20 cellular contexts compared by ENCODE assay signal in genomic region chr3:149080011-149080698, GRCh38. TPM values are rescaled to one million over a fixed set of nuclear protein-coding genes. Genes with fewer than 3 reads are reported as not detected.
DNase-seq lines count a peak whose midpoint lies in the region; TF ChIP-seq lines count a peak whose summit lies in the region.
"Had no signal": no experiment of that assay in that cellular context is flagged by ENCODE, and none has a peak within 500 bp of the region (broad histone marks: within the 10 kb centered on the region; RNA-seq: fewer than 3 reads in every experiment).

No MANE protein-coding gene starts in this region.

- DNase-seq in GM23248 = peak; percentile 62
- peak; percentile 20 for DNase-seq in brain microvascular endothelial cell
- DNase-seq in iris pigment epithelial cell (ENCODE audit: low read depth) = peak; percentile 55
- DNase-seq in NCI-H1105 treated with DMSO at 0.1 percent for 48 hours (lab: John Stamatoyannopoulos, UW) = no peak
- no peak for DNase-seq in cortex of kidney (lab: John Stamatoyannopoulos, UW)
- DNase-seq in 8988T = no peak
- DNase-seq in effector CD8-positive, alpha-beta T cell (lab: John Stamatoyannopoulos, UW) = no peak
- DNase-seq: activated B cell treated with CpG ODN at 0.5 μM for 24 hours; activated naive CD4-positive, alpha-beta T cell treated with anti-CD3 and anti-CD28 coated beads, Interleukin-2, amount 50 U/mL, for 16 hours; activated T-cell treated with anti-CD3 and anti-CD28 coated beads, Interleukin-2, amount 50 U/mL, for 48 hours; CD4-positive, alpha-beta memory T cell; DMS53; left cardiac atrium; NCI-H146; NCI-H2171 treated with DMSO at 0.1 percent for 48 hours; SJCRH30 had no signal

- H3K36me3 ChIP-seq in ACC112 (ENCODE audit: insufficient read depth, low read length) = peaks cover 21% of the 10 kb centered on the region
- peaks cover 4% of the 10 kb centered on the region for H3K36me3 ChIP-seq in GM23248 (ENCODE audit: low read depth)
- H3K36me3 ChIP-seq in brain microvascular endothelial cell (replicated peaks) = no peaks in the 10 kb centered on the region
- H3K36me3 ChIP-seq: suprapubic skin had no signal

- peaks cover 4% of the 10 kb centered on the region; the same call in 1 of the 2 replicates for H3F3A ChIP-seq in GM23248 (ENCODE audit: insufficient read depth)

- H3K27me3 ChIP-seq in ACC112 (ENCODE audit: insufficient read depth, low read length) (no peaks in the 10 kb centered on the region), GM23248 (replicated peaks; ENCODE audit: insufficient read depth) (no peaks in the 10 kb centered on the region), brain microvascular endothelial cell (replicated peaks) (no peaks in the 10 kb centered on the region)
- H3K27me3 ChIP-seq: gastroesophageal sphincter, SJCRH30, suprapubic skin had no signal

- H2AFZ ChIP-seq in ACC112 (ENCODE audit: low read length, unreplicated experiment) (no peak overlapping the region), GM23248 (no peak overlapping the region)
- H2AFZ ChIP-seq: GM23338 had no signal

- peak overlapping the region; percentile 50 for H3K4me2 ChIP-seq in GM23248 (ENCODE audit: unreplicated experiment)
- H3K4me2 ChIP-seq: GM23338 had no signal

- no peaks in the 10 kb centered on the region for H3K9me2 ChIP-seq in GM23248 (ENCODE audit: insufficient read depth)

- H3K9me3 ChIP-seq in GM23248 (ENCODE audit: low read depth) = no peaks in the 10 kb centered on the region
- H3K9me3 ChIP-seq: gastroesophageal sphincter, SJCRH30, suprapubic skin had no signal

- peak overlapping the region; percentile 52 for H3K4me3 ChIP-seq in ACC112 (ENCODE audit: low read depth, low read length)
- H3K4me3 ChIP-seq in GM23248 = no peak overlapping the region
- no peak overlapping the region for H3K4me3 ChIP-seq in brain microvascular endothelial cell (ENCODE audit: low read depth, low read length)
- H3K4me3 ChIP-seq: gastroesophageal sphincter, GM23338, SJCRH30, suprapubic skin had no signal

- H3K4me1 ChIP-seq in ACC112 (ENCODE audit: control insufficient read depth, insufficient read depth, low read length, unreplicated experiment) = peaks cover 23% of the 10 kb centered on the region
- peaks cover 19% of the 10 kb centered on the region for H3K4me1 ChIP-seq in GM23248 (ENCODE audit: insufficient read depth)

- WGBS in GM23248 (ENCODE audit: low coverage in 1 of 2, low lambda C conversion rate in 2 of 2, missing lambda C conversion rate in 2 of 2), 2 experiments = 90 to 91% methylated on average over 3 of the region's 3 CpGs

- H3K9ac ChIP-seq in GM23248 = no peak overlapping the region

- H3K27ac ChIP-seq in ACC112 (ENCODE audit: low read depth, low read length) (peak overlapping the region; percentile 81), GM23248 (peak overlapping the region; percentile 44), brain microvascular endothelial cell (peak overlapping the region; percentile 59)
- H3K27ac ChIP-seq: gastroesophageal sphincter, SJCRH30, suprapubic skin had no signal

- in situ Hi-C loops in GM23248 (cut with MboI) (no loop called here), brain microvascular endothelial cell (cut with HindIII; ENCODE audit: low pct_ligation_motif_present, low sequenced_read_pairs) (no loop called here)

- H4K20me1 ChIP-seq in GM23248 (ENCODE audit: insufficient read depth) = no peaks in the 10 kb centered on the region

- H3K79me2 ChIP-seq in ACC112 (ENCODE audit: control insufficient read depth, insufficient read depth, low read length, unreplicated experiment) (peaks cover 53% of the 10 kb centered on the region), GM23248 (ENCODE audit: insufficient read depth) (peaks cover 58% of the 10 kb centered on the region)

- TF ChIP-seq CTCF in brain microvascular endothelial cell (IDR thresholded peaks at IDR 0.05; ENCODE audit: low read depth, low read length, missing control alignments) = no peak

RNA-seq across cellular contexts. Expression of gene HLTF, which starts 6.2 kb away (rescaled TPM):
- 20.6 and 25.0 TPM in 2 replicates for total RNA-seq in GM23248 (2014; rRNA removed; shearing (Covaris generic))
- polyA plus RNA-seq in GM23248 (2016; fragmentation: Nextera tagmentation; extraction: Ambion mirVana) = 28.6 and 33.6 TPM in 2 replicates

RNA-seq across cellular contexts. Expression of gene HPS3, which starts 49.3 kb away (rescaled TPM):
- total RNA-seq in GM23248 (2014; rRNA removed; shearing (Covaris generic)) = 14.5 and 19.7 TPM in 2 replicates
- polyA plus RNA-seq in GM23248 (2016; fragmentation: Nextera tagmentation; extraction: Ambion mirVana) = 17.4 and 18.4 TPM in 2 replicates

Comparison
In these comparisons a context has a peak if more than half of its experiments do, and no peak if none do; other contexts are left out.
1. DNase-seq: peak in GM23248 (single experiment), brain microvascular endothelial cell (single experiment) and iris pigment epithelial cell (single experiment); none in NCI-H1105 treated with DMSO at 0.1 percent for 48 hours (single experiment), cortex of kidney (single experiment), 8988T (single experiment) and effector CD8-positive, alpha-beta T cell (single experiment).
2. Peak in every context shown above with its lines, with median percentiles within 50 percentile points of each other: H3K27ac ChIP-seq.